Comparison of ENCODE assay signal across 1 cellular context in genomic region chr11:111944651-111945051, GRCh38.
TF ChIP-seq lines count a peak whose summit lies in the region.

No MANE protein-coding gene starts in this region.

TF ChIP-seq in endothelial cell of umbilical vein, 7 proteins besides CTCF, POLR2A, EP300 and RAD21 (continued from another document):
- TF ChIP-seq POLR2AphosphoS5 (IDR thresholded peaks at IDR 0.05; ENCODE audit: insufficient read depth, low read depth, low read length) (no peak), FOS (IDR thresholded peaks at IDR 0.05; ENCODE audit: borderline replicate concordance, insufficient read depth, low read length) (peak; percentile 76), GATA2 (IDR thresholded peaks at IDR 0.05; ENCODE audit: insufficient read depth, insufficient read length, low read depth, low read length) (no peak), EZH2 (IDR thresholded peaks at IDR 0.05; ENCODE audit: borderline replicate concordance, low read depth, low read length, severe bottlenecking) (no peak)
